In the genomic region with DNA sequence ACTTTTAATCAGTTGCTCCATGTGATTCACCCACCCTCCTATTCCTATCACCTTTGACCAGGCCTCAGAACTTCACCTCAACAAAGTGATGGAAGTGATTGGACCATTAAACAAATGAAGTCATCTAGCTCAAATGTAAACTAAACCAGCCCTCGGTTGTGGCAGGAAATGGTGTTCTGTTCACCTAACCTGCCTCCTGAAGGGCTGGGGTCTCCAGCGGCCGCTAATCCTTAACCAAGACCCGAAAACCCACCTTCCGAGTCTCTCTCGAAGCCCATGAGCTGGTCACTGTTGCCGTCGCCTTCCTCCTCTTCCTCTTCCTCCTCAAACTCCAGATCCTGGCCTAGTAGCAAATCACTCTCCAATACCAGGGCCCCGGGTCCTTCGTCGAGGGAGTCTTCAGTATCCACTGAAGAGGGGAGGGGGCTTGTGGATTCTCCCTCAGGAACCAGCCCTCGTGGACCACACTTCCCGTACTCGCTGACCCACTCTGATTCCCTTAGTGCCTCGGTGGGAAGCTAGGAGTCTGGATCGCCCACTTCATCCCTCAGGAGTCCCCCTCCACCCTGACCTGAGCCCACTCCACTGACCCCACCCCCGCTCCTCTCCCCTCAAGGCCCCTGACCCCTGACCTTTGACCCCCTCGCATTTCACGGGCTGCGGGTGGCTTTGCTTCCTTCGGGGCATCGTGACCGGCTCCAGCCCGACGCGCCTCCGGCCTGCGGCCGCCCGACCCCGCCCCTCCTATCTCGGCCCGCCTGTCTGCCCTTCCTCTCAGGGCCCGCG, we compare ENCODE assay signal across 8 cellular contexts. TPM values are rescaled to one million over a fixed set of nuclear protein-coding genes. Genes with fewer than 3 reads are reported as not detected.
DNase-seq lines count a peak whose midpoint lies in the region; ATAC-seq, FAIRE-seq and TF ChIP-seq lines count a peak whose summit lies in the region.

No MANE protein-coding gene starts in this region.

- TF ChIP-seq RAD21 in HCT116 (IDR thresholded peaks at IDR 0.05; ENCODE audit: low read depth): no peak

- H3K36me3 Mint-ChIP-seq in activated naive CD8-positive, alpha-beta T cell treated with anti-CD3 and anti-CD28 coated beads for 36 hours: peaks cover 35% of the 10 kb centered on the region

- RAD21 ChIA-PET in HCT116 (lab: Charles Lee; ENCODE audit: low non-redundant PET in 1 of 2, low total read pairs in 2 of 2, uncharacterized antibody in 2 of 2, unreplicated experiment in 2 of 2): no interaction called here

- H3K4me3 ChIP-seq in HCT116 (replicated peaks in 1 of 2; ENCODE audit: low read depth in 1 of 2, low read length in 2 of 2) (peak overlapping the region; percentile 72 to 80), heart right ventricle (peak overlapping the region; percentile 29 to 72 (median 64)), parathyroid adenoma (ENCODE audit: low read depth, low read length) (peak overlapping the region; percentile 74)

- H3K79me2 ChIP-seq in HCT116 (ENCODE audit: insufficient read depth, low read length) (peaks cover 24% of the 10 kb centered on the region), parathyroid adenoma (no peaks in the 10 kb centered on the region)

- H3K4me2 ChIP-seq in HCT116 (ENCODE audit: low read length) (peak overlapping the region; percentile 99), parathyroid adenoma (ENCODE audit: low read length) (peak overlapping the region; percentile 95)

- peak; percentile 63 for ATAC-seq in HCT116
- ATAC-seq in heart right ventricle: peak in 5 of 8 donors; percentile 7 to 47 (median 13)

- H3K4me1 ChIP-seq in HCT116 (ENCODE audit: control insufficient read depth in 1 of 2, insufficient read depth in 2 of 2, low read length in 2 of 2): peaks cover 3 to 27% of the 10 kb centered on the region in 2 experiments; a peak in 3 of 4 replicates
- H3K4me1 ChIP-seq in heart right ventricle: peaks cover 5 to 33% (median 17%) of the 10 kb centered on the region in 9 donors
- H3K4me1 ChIP-seq in parathyroid adenoma: peaks cover 6% of the 10 kb centered on the region

- H3K36me3 ChIP-seq in HCT116 (ENCODE audit: control insufficient read depth in 1 of 2, insufficient read depth in 2 of 2, low read length in 2 of 2) (peaks cover 31 to 59% of the 10 kb centered on the region in 2 experiments; a peak in 3 of 4 replicates), heart right ventricle (peaks cover 0 to 79% (median 52%) of the 10 kb centered on the region in 9 donors), parathyroid adenoma (ENCODE audit: control insufficient read depth, insufficient read depth, low read length) (no peaks in the 10 kb centered on the region)

- H3K27me3 ChIP-seq in HCT116 (ENCODE audit: insufficient read depth, low read length) (no peaks in the 10 kb centered on the region), heart right ventricle (no peaks in the 10 kb centered on the region), parathyroid adenoma (ENCODE audit: control insufficient read depth, insufficient read depth, low read length) (no peaks in the 10 kb centered on the region)

- DNase-seq in ELR (ENCODE audit: low read depth) (peak; percentile 73), HCT116 (ENCODE audit: low read depth, low spot score) (no peak), NCI-H748 (lab: John Stamatoyannopoulos, UW; ENCODE audit: unreplicated experiment) (peak; percentile 77), heart right ventricle (peak; percentile 74 to 80), urothelium cell line (ENCODE audit: low spot score) (no peak), H54 (ENCODE audit: insufficient read length, low spot score) (no peak)
- no peak for DNase-seq in activated naive CD8-positive, alpha-beta T cell treated with anti-CD3 and anti-CD28 coated beads for 36 hours

- CTCF ChIA-PET in HCT116 (lab: Charles Lee): interaction anchor here (1.0 to 2.2 kb wide), 4 partner anchors 9 to 303 kb away, joined by 3 to 7 read pairs (median 6); partner anchors contain the start of gene EIF2B4

- H3K9ac ChIP-seq in HCT116 (ENCODE audit: low read length) (peak overlapping the region; percentile 80), parathyroid adenoma (peak overlapping the region; percentile 68)

- 1% methylated on average over 35 of the region's 35 CpGs for WGBS in heart right ventricle, 2 donors

- intact Hi-C loops in HCT116 (cut with micrococcal nuclease): loop anchor here (1.0 kb wide), 1 partner anchor 10 kb away; the partner anchor contains the start of genes EIF2B4 and SNX17
- intact Hi-C loops in heart right ventricle (cut with DNase I): loop anchor here in 3 of 10 donors (1.0 to 10.0 kb wide), 3 partner anchors 29 to 605 kb away; partner anchors contain the start of genes PPM1G (in 2 of the 3) and NRBP1 (in 1 of the 3)

- peak overlapping the region; percentile 91 for H3K4me3 Mint-ChIP-seq in activated naive CD8-positive, alpha-beta T cell treated with anti-CD3 and anti-CD28 coated beads for 36 hours

- H3K27ac Mint-ChIP-seq in activated naive CD8-positive, alpha-beta T cell treated with anti-CD3 and anti-CD28 coated beads for 36 hours: peak overlapping the region; percentile 94

- H3K9me3 Mint-ChIP-seq in activated naive CD8-positive, alpha-beta T cell treated with anti-CD3 and anti-CD28 coated beads for 36 hours: no peaks in the 10 kb centered on the region

- peak overlapping the region; percentile 67 for H3K27ac ChIP-seq in HCT116 (ENCODE audit: low read depth, low read length)
- H3K27ac ChIP-seq in heart right ventricle: peak overlapping the region; percentile 61 to 93 (median 88)
- H3K27ac ChIP-seq in parathyroid adenoma: peak overlapping the region; percentile 65

- TSS peak; percentile 25 for BruUV-seq in HCT116 (replicated peaks; lab: Mats Ljungman, UMichigan)

- H3K9me2 ChIP-seq in HCT116 (ENCODE audit: insufficient read depth): no peaks in the 10 kb centered on the region

- peak; percentile 33 for TF ChIP-seq POLR2A in HCT116 (IDR thresholded peaks at IDR 0.05; ENCODE audit: borderline replicate concordance, extremely low read depth, insufficient read depth, insufficient read length)
- no peak for TF ChIP-seq POLR2A in H54 (IDR thresholded peaks at IDR 0.05; ENCODE audit: low read depth, low read length)

- no peaks in the 10 kb centered on the region for H4K20me1 ChIP-seq in HCT116 (ENCODE audit: insufficient read depth)

- peaks cover 32% of the 10 kb centered on the region for H3K4me1 Mint-ChIP-seq in activated naive CD8-positive, alpha-beta T cell treated with anti-CD3 and anti-CD28 coated beads for 36 hours

- POLR2A ChIA-PET in HCT116 (lab: Charles Lee): interaction anchor here (1.0 to 1.7 kb wide), 3 partner anchors 9 to 14 kb away, joined by 3 to 6 read pairs (median 5); partner anchors contain the start of genes EIF2B4 and SNX17

- no peaks in the 10 kb centered on the region for H3K27me3 Mint-ChIP-seq in activated naive CD8-positive, alpha-beta T cell treated with anti-CD3 and anti-CD28 coated beads for 36 hours

- no peaks in the 10 kb centered on the region for H3K9me3 ChIP-seq in HCT116 (ENCODE audit: control insufficient read depth in 1 of 2, insufficient read depth in 1 of 2, low read depth in 1 of 2, low read length in 2 of 2)
- H3K9me3 ChIP-seq in heart right ventricle: no peaks in the 10 kb centered on the region
- H3K9me3 ChIP-seq in parathyroid adenoma (ENCODE audit: control insufficient read depth, low read length): no peaks in the 10 kb centered on the region

- TF ChIP-seq CTCF in HCT116 (IDR thresholded peaks at IDR 0.05 in 2 of 3, conservative IDR thresholded peaks at IDR 0.05 in 1 of 3; ENCODE audit: borderline replicate concordance in 1 of 3, insufficient read depth in 1 of 3, low read depth in 2 of 3, low read length in 2 of 3): no peak
- no peak for TF ChIP-seq CTCF in heart right ventricle (IDR thresholded peaks at IDR 0.05)
- no peak for TF ChIP-seq CTCF in parathyroid adenoma (IDR thresholded peaks at IDR 0.05)

- FAIRE-seq in urothelium cell line (lab: Jason Lieb, UNC) (no peak), H54 (lab: Jason Lieb, UNC) (no peak)

- H2AFZ ChIP-seq in HCT116 (ENCODE audit: low read depth, low read length, poor library complexity, severe bottlenecking) (no peak overlapping the region), parathyroid adenoma (peak overlapping the region; percentile 91)

TF ChIP-seq in HCT116, 20 proteins besides CTCF, POLR2A, EP300 and RAD21:
- TF ChIP-seq POLR2AphosphoS5 (IDR thresholded peaks at IDR 0.05; ENCODE audit: low read depth, low read length) (peak; percentile 56; the same call in 1 of the 2 replicates), ZFX (IDR thresholded peaks at IDR 0.05) (peak; percentile 59), MAX (IDR thresholded peaks at IDR 0.05) (no peak)

RNA-seq across cellular contexts. Expression of gene ZNF513, which starts 0.5 kb away (rescaled TPM):
- 12.8 TPM for total RNA-seq in HCT116 (2021; ENCODE audit: unreplicated experiment)
- polyA plus RNA-seq in HCT116 (2012): 11.2 and 13.2 TPM in 2 replicates
- 1 to 10 TPM; 8.3 to 9.9 TPM for total RNA-seq in activated naive CD8-positive, alpha-beta T cell treated with anti-CD3 and anti-CD28 coated beads for 36 hours
- 10 to 100 TPM in 1 of 10 donors, 1 to 10 TPM in 9; 4.5 to 11.5 (median 6.8) TPM for total RNA-seq in heart right ventricle
- polyA plus RNA-seq in heart right ventricle: 10 to 100 TPM; 12.6 to 15.4 TPM

RNA-seq across cellular contexts. Expression of gene SNX17, which starts 9.6 kb away (rescaled TPM):
- total RNA-seq in HCT116 (2021; ENCODE audit: unreplicated experiment): 90.5 TPM
- polyA plus RNA-seq in HCT116 (2012): 65.3 and 73.1 TPM in 2 replicates
- total RNA-seq in activated naive CD8-positive, alpha-beta T cell treated with anti-CD3 and anti-CD28 coated beads for 36 hours: 10 to 100 TPM; 88.1 to 96.0 TPM
- 10 to 100 TPM; 54.5 to 82.5 (median 68.8) TPM for total RNA-seq in heart right ventricle
- 10 to 100 TPM; 32.4 to 79.8 TPM for polyA plus RNA-seq in heart right ventricle

RNA-seq across cellular contexts. Expression of gene EIF2B4, which starts 9.9 kb away (rescaled TPM):
- 43.8 TPM for total RNA-seq in HCT116 (2021; ENCODE audit: unreplicated experiment)
- 58.0 and 63.5 TPM in 2 replicates for polyA plus RNA-seq in HCT116 (2012)
- total RNA-seq in activated naive CD8-positive, alpha-beta T cell treated with anti-CD3 and anti-CD28 coated beads for 36 hours: 10 to 100 TPM; 41.2 to 43.6 TPM
- 10 to 100 TPM; 26.4 to 47.9 (median 34.7) TPM for total RNA-seq in heart right ventricle
- polyA plus RNA-seq in heart right ventricle: 10 to 100 TPM; 60.4 to 70.7 TPM

RNA-seq across cellular contexts. Expression of gene GTF3C2, which starts 23.5 kb away (rescaled TPM):
- total RNA-seq in HCT116 (2021; ENCODE audit: unreplicated experiment) (88.2 TPM), heart right ventricle (10 to 100 TPM; 21.8 to 30.3 (median 23.6) TPM)
- 46.5 and 55.2 TPM in 2 replicates for polyA plus RNA-seq in HCT116 (2012)
- 10 to 100 TPM; 77.4 to 83.9 TPM for total RNA-seq in activated naive CD8-positive, alpha-beta T cell treated with anti-CD3 and anti-CD28 coated beads for 36 hours
- 10 to 100 TPM; 17.6 to 29.8 TPM for polyA plus RNA-seq in heart right ventricle

RNA-seq across cellular contexts. Expression of gene PPM1G, which starts 29.4 kb away (rescaled TPM):
- 140 TPM for total RNA-seq in HCT116 (2021; ENCODE audit: unreplicated experiment)
- polyA plus RNA-seq in HCT116 (2012): 145 and 152 TPM in 2 replicates
- total RNA-seq in activated naive CD8-positive, alpha-beta T cell treated with anti-CD3 and anti-CD28 coated beads for 36 hours: 100 to 1,000 TPM; 172 to 176 TPM
- total RNA-seq in heart right ventricle: 10 to 100 TPM; 28.4 to 46.1 (median 33.0) TPM
- polyA plus RNA-seq in heart right ventricle: 10 to 100 TPM; 34.7 to 72.6 TPM

Comparison
In these comparisons a context has a peak if more than half of its experiments do, and no peak if none do; other contexts are left out.
1. DNase-seq: peak in ELR (single experiment), NCI-H748 (single experiment) and heart right ventricle (2 of 2); none in HCT116 (single experiment), activated naive CD8-positive, alpha-beta T cell treated with anti-CD3 and anti-CD28 coated beads for 36 hours (single experiment), urothelium cell line (single experiment) and H54 (single experiment).
2. Peak in every context shown above with its lines, with median percentiles within 50 percentile points of each other: H3K27ac ChIP-seq and H3K4me3 ChIP-seq.